In genomic region chr3:146903927-146904326, GRCh38 we compare ENCODE assay signal across 15 cellular contexts.
"Had no signal": no experiment of that assay in that cellular context is flagged by ENCODE, and none has a peak within 500 bp of the region (broad histone marks: within the 10 kb centered on the region; RNA-seq: fewer than 3 reads in every experiment).

No MANE protein-coding gene starts in this region.

- H3K4me3 ChIP-seq: adrenal gland, right lobe of liver, spleen, thoracic aorta, upper lobe of right lung had no signal

- ATAC-seq: activated naive CD4-positive, alpha-beta T cell treated with anti-CD3 and anti-CD28 coated beads, Interleukin-2, amount 50 U/mL, for 72 hours; effector memory CD8-positive, alpha-beta T cell; left colon; right lobe of liver; stimulated activated memory B cell treated with anti-CD40 and anti-IgM and Interleukin-4, amounts not matched to agents 10 μg/mL and 1 μg/mL and 100 μg/mL, for 72 hours; upper lobe of right lung had no signal

- DNase-seq: activated CD4-positive, alpha-beta T cell treated with anti-CD3 and anti-CD28 coated beads, Interleukin-2, amount 50 U/mL, for 48 hours; activated gamma-delta T cell treated with Interleukin-2 at 50 U/mL for 16 hours; adrenal gland; effector memory CD8-positive, alpha-beta T cell; hippocampal formation; naive B cell; right lobe of liver; spleen; stimulated activated CD4-positive, alpha-beta T cell treated with anti-CD3 and anti-CD28 coated beads, Interleukin-4, amount 100 ng/mL, for 4 hours; SW 1271; upper lobe of right lung had no signal
